Comparison of ENCODE assay signal across 19 cellular contexts in genomic region chr13:48508001-48508400, GRCh38. TPM values are rescaled to one million over a fixed set of nuclear protein-coding genes. Genes with fewer than 3 reads are reported as not detected.
DNase-seq lines count a peak whose midpoint lies in the region; ATAC-seq and TF ChIP-seq lines count a peak whose summit lies in the region.
"Had no signal": no experiment of that assay in that cellular context is flagged by ENCODE, and none has a peak within 500 bp of the region (broad histone marks: within the 10 kb centered on the region; RNA-seq: fewer than 3 reads in every experiment).

No MANE protein-coding gene starts in this region.

- H3K27me3 ChIP-seq in heart left ventricle: no peaks in the 10 kb centered on the region
- H3K27me3 ChIP-seq in RWPE2 (ENCODE audit: insufficient read depth, poor library complexity, severe bottlenecking): no peaks in the 10 kb centered on the region
- H3K27me3 ChIP-seq in suprapubic skin: no peaks in the 10 kb centered on the region

- 79 to 85% (median 84%) methylated on average over 6 of the region's 6 CpGs for WGBS in heart left ventricle, 4 donors
- WGBS in suprapubic skin: 48% methylated on average over 6 of the region's 6 CpGs

- DNase-seq in heart left ventricle (no peak), left ventricle myocardium superior (no peak), RWPE2 (ENCODE audit: low spot score) (no peak), suprapubic skin (ENCODE audit: low spot score in 2 of 2) (no peak), AML-193 (lab: John Stamatoyannopoulos, UW) (no peak), NCI-H2171 treated with DMSO at 0.1 percent for 48 hours (lab: John Stamatoyannopoulos, UW) (no peak)
- DNase-seq: DMS79 treated with DMSO at 0.1 percent for 48 hours, IMR-90, Karpas-422, MM.1S, NCI-H1092, NCI-H146, NCI-H2029 treated with DMSO at 0.1 percent for 48 hours, NCI-H510A, NCI-H774, SIG-M5 had no signal

- no peak overlapping the region for H3K4me3 ChIP-seq in heart left ventricle
- H3K4me3 ChIP-seq in RWPE2 (ENCODE audit: severe bottlenecking): no peak overlapping the region
- no peak overlapping the region for H3K4me3 ChIP-seq in suprapubic skin

- intact Hi-C loops in heart left ventricle (cut with DNase I) (loop anchor here in 3 of 10 donors (5.0 to 10.0 kb wide), 4 partner anchors 64 to 106 kb away; partner anchors contain the start of gene LPAR6 (in 1 of the 3)), left ventricle myocardium superior (cut with micrococcal nuclease) (no loop called here)

- no peak for TF ChIP-seq CTCF in heart left ventricle (IDR thresholded peaks at IDR 0.05)
- no peak for TF ChIP-seq CTCF in RWPE2 (IDR thresholded peaks at IDR 0.05; ENCODE audit: poor library complexity, severe bottlenecking)
- TF ChIP-seq CTCF in suprapubic skin (IDR thresholded peaks at IDR 0.05): no peak

- H3K27ac ChIP-seq in heart left ventricle (peak overlapping the region in 7 of 12 donors; percentile 62 to 96 (median 84)), RWPE2 (ENCODE audit: poor library complexity, severe bottlenecking) (peak overlapping the region; percentile 28), suprapubic skin (peak overlapping the region; percentile 69)
- H3K27ac ChIP-seq: HL-60 had no signal

- no peak for TF ChIP-seq POLR2A in heart left ventricle (IDR thresholded peaks at IDR 0.05)
- TF ChIP-seq POLR2A in suprapubic skin (IDR thresholded peaks at IDR 0.05): no peak

- TF ChIP-seq EP300 in suprapubic skin (IDR thresholded peaks at IDR 0.05): no peak

- H3K4me1 ChIP-seq in heart left ventricle (peaks cover 0 to 76% (median 34%) of the 10 kb centered on the region in 12 donors), RWPE2 (ENCODE audit: insufficient read depth, poor library complexity, severe bottlenecking) (peaks cover 15% of the 10 kb centered on the region), suprapubic skin (peaks cover 35% of the 10 kb centered on the region)

- H3K36me3 ChIP-seq in heart left ventricle (peaks cover 0 to 32% (median 13%) of the 10 kb centered on the region in 9 donors), RWPE2 (ENCODE audit: low read depth) (no peaks in the 10 kb centered on the region), suprapubic skin (no peaks in the 10 kb centered on the region)

- ATAC-seq in heart left ventricle (no peak), left ventricle myocardium superior (no peak), RWPE2 (ENCODE audit: low read depth) (peak; percentile 88), esophagus mucosa (peak; percentile 88), HG03175 (IDR thresholded peaks at IDR 0.05; ENCODE audit: unreplicated experiment) (no peak)

- H3K9me3 ChIP-seq in heart left ventricle (no peaks in the 10 kb centered on the region), RWPE2 (ENCODE audit: severe bottlenecking) (no peaks in the 10 kb centered on the region), suprapubic skin (no peaks in the 10 kb centered on the region)

RNA-seq across cellular contexts. Expression of gene RCBTB2, which starts 24.9 kb away (rescaled TPM):
- 10 to 100 TPM in 6 of 9 donors, 1 to 10 TPM in 3; 5.9 to 16.2 (median 11.8) TPM for total RNA-seq in heart left ventricle
- polyA plus RNA-seq in heart left ventricle: 10 to 100 TPM in 1 of 2 donors, 1 to 10 TPM in 1; 6.9 to 11.5 TPM
- 13.5 TPM for total RNA-seq in left ventricle myocardium superior
- 10.3 TPM for total RNA-seq in esophagus mucosa
- 1 to 10 TPM; 2.9 to 5.8 (median 4.4) TPM for total RNA-seq in suprapubic skin

Comparison
In these comparisons a context has a peak if more than half of its experiments do, and no peak if none do; other contexts are left out.
1. ATAC-seq: peak in RWPE2 (single experiment) and esophagus mucosa (single experiment); none in heart left ventricle (0 of 4), left ventricle myocardium superior (single experiment) and HG03175 (single experiment).
2. H3K27ac ChIP-seq: peak in every context shown above with its lines; median percentile 84 in heart left ventricle; 69 in suprapubic skin; 28 in RWPE2.